In the genomic region with DNA sequence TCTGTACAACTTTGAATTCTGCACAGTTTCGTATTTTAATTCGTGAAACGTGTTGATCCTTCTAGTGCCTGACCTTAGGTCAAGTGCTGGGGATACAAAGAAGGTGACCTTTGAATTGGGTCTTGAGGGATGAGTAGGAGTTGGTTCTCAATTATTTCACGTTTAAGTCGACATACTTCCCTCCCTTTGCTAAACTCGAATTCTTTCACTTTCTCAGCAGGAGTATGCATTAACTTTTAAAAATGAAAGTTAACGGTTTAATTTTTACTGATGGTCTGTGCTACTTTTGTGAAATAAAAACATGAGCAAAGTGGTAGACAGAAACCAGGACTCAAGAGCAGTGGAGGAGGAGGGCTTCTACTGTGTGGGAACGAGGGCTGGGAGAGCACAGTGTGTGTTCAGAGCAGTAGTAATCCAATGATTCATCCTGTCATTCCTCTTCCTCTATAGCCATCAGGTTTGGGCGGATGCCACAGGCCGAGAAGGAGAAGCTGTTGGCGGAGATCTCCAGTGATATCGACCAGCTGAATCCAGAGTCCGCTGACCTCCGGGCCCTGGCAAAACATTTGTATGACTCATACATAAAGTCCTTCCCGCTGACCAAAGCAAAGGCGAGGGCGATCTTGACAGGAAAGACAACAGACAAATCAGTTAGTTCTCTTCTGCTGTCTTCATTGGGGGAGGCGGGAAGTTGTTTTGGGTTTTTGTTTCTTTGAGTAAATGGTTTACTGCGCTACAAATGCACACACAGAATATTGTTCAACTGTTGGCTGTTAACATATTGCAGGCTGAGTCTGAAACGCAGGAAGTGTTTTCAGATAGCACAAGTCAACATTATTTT, we compare ENCODE assay signal across 11 cellular contexts.
DNase-seq lines count a peak whose midpoint lies in the region; ATAC-seq and FAIRE-seq lines count a peak whose summit lies in the region.
"Had no signal": no experiment of that assay in that cellular context is flagged by ENCODE, and none has a peak within 500 bp of the region (broad histone marks: within the 10 kb centered on the region; RNA-seq: fewer than 3 reads in every experiment).

No MANE protein-coding gene starts in this region.

- H3K36me3 ChIP-seq in small intestine (ENCODE audit: control insufficient read depth in 2 of 2, insufficient read depth in 2 of 2, low read length in 2 of 2) = no peaks in the 10 kb centered on the region

- peaks cover 4 to 5% of the 10 kb centered on the region in 2 donors for H3K4me1 ChIP-seq in small intestine (ENCODE audit: control insufficient read depth in 2 of 2, insufficient read depth in 1 of 2, low read depth in 1 of 2, low read length in 1 of 2)

- FAIRE-seq in small intestine (lab: Jason Lieb, UNC) = no peak
- FAIRE-seq: GM18507 had no signal

- H3K27ac ChIP-seq in small intestine (ENCODE audit: low read depth in 1 of 2, low read length in 1 of 2) = peak overlapping the region; percentile 18 to 75

- H3K27me3 ChIP-seq in small intestine (ENCODE audit: control insufficient read depth in 2 of 2, insufficient read depth in 2 of 2, low read length in 2 of 2) = no peaks in the 10 kb centered on the region

- DNase-seq in HK-2 (ENCODE audit: unreplicated experiment) (peak; percentile 80), amniotic epithelial cell (ENCODE audit: low read depth) (peak; percentile 99), inferior parietal cortex (ENCODE audit: extremely low spot score) (peak; percentile 9), small intestine (peak; percentile 91), ecto neural progenitor cell (ENCODE audit: low spot score) (no peak), NCI-H69 (lab: John Stamatoyannopoulos, UW) (no peak)
- DNase-seq: amniotic stem cell; stimulated activated CD4-positive, alpha-beta T cell treated with anti-CD3 and anti-CD28 coated beads, Interleukin-1b, Interleukin-23, amount 100 ng/mL, for 48 hours had no signal

- 53 to 57% (median 53%) methylated on average over 20 of the region's 20 CpGs for WGBS in small intestine, 3 donors

- no peak overlapping the region for H3K4me3 ChIP-seq in small intestine (ENCODE audit: low read depth in 1 of 2, low read length in 2 of 2)

- ATAC-seq in HG03457 (IDR thresholded peaks at IDR 0.05; ENCODE audit: unreplicated experiment) = no peak
- no peak for ATAC-seq in HG02588 (IDR thresholded peaks at IDR 0.05; ENCODE audit: unreplicated experiment)

- H3K9me3 ChIP-seq in small intestine (ENCODE audit: control insufficient read depth, low read depth) = no peaks in the 10 kb centered on the region

Comparison
In these comparisons a context has a peak if more than half of its experiments do, and no peak if none do; other contexts are left out.
1. DNase-seq: peak in HK-2 (single experiment), amniotic epithelial cell (single experiment), inferior parietal cortex (single experiment) and small intestine (single experiment); none in ecto neural progenitor cell (single experiment) and NCI-H69 (single experiment).